Comparison of ENCODE assay signal across 18 cellular contexts in genomic region chr2:120622886-120623753, GRCh38.
"Had no signal": no experiment of that assay in that cellular context is flagged by ENCODE, and none has a peak within 500 bp of the region (broad histone marks: within the 10 kb centered on the region; RNA-seq: fewer than 3 reads in every experiment).

No MANE protein-coding gene starts in this region.

- H3K27ac ChIP-seq: neural progenitor cell, right lobe of liver, suprapubic skin had no signal

- H3K9me3 ChIP-seq: right lobe of liver, suprapubic skin had no signal

- H3K4me1 Mint-ChIP-seq: activated B cell treated with CpG ODN at 0.5 μM for 24 hours; activated CD4-positive, alpha-beta T cell treated with anti-CD3 and anti-CD28 coated beads, Interleukin-2, amount 10 ng/mL, durations not matched to agents 7 days and 5 days; activated naive CD4-positive, alpha-beta T cell treated with anti-CD3 and anti-CD28 coated beads, Interleukin-2, amount 50 U/mL, for 24 hours; activated T-helper 17 cell treated with anti-CD3 and anti-CD28 coated beads, Interleukin-2, amount 50 U/mL, for 72 hours; brain; immature natural killer cell; memory B cell; neural progenitor cell had no signal

- H3K27me3 ChIP-seq: neural progenitor cell, right lobe of liver, suprapubic skin had no signal

- H3K9ac ChIP-seq: neural progenitor cell had no signal

- ATAC-seq: activated T-helper 17 cell treated with anti-CD3 and anti-CD28 coated beads, Interleukin-2, amount 50 U/mL, for 72 hours; right lobe of liver; SK-N-SH treated with all-trans-retinoic acid at 6 μM for 48 hours; stimulated activated naive CD8-positive, alpha-beta T cell treated with anti-CD3 and anti-CD28 coated beads, Interleukin-15, Interleukin-2, amounts not matched to agents 100 U/mL and 50 U/mL, for 24 hours had no signal

- H3K36me3 ChIP-seq: neural progenitor cell, right lobe of liver, suprapubic skin had no signal

- H3K4me2 ChIP-seq: neural progenitor cell had no signal

- H3K4me3 Mint-ChIP-seq: activated B cell treated with CpG ODN at 0.5 μM for 24 hours; activated CD4-positive, alpha-beta T cell treated with anti-CD3 and anti-CD28 coated beads, Interleukin-2, amount 10 ng/mL, durations not matched to agents 7 days and 5 days; activated naive CD4-positive, alpha-beta T cell treated with anti-CD3 and anti-CD28 coated beads, Interleukin-2, amount 50 U/mL, for 24 hours; activated T-helper 17 cell treated with anti-CD3 and anti-CD28 coated beads, Interleukin-2, amount 50 U/mL, for 72 hours; brain; immature natural killer cell; memory B cell; neural progenitor cell; T-helper 1 cell treated with Interleukin-12 subunit alpha and Interleukin-12 subunit beta and Interleukin-4 antibody, amounts not matched to agents 30 μg/mL and 1 μg/mL, for 36 hours had no signal

- H3K36me3 Mint-ChIP-seq: activated naive CD4-positive, alpha-beta T cell treated with anti-CD3 and anti-CD28 coated beads, Interleukin-2, amount 50 U/mL, for 24 hours; brain; immature natural killer cell; memory B cell; neural progenitor cell had no signal

- H3K4me3 ChIP-seq: neural progenitor cell, right lobe of liver, suprapubic skin had no signal

- DNase-seq: activated B cell treated with CpG ODN at 0.5 μM for 24 hours; activated CD4-positive, alpha-beta T cell treated with anti-CD3 and anti-CD28 coated beads, Interleukin-2, amount 10 ng/mL, durations not matched to agents 7 days and 5 days; activated T-cell treated with anti-CD3 and anti-CD28 coated beads for 4 hours; cerebellar nuclear complex; dermis blood vessel endothelial cell; erythroblast; immature natural killer cell; stimulated activated CD4-positive, alpha-beta T cell treated with anti-CD3 and anti-CD28 coated beads, Interleukin-2, amount 100 ng/mL, for 48 hours; stimulated activated naive CD8-positive, alpha-beta T cell treated with anti-CD3 and anti-CD28 coated beads, Interleukin-15, Interleukin-2, amounts not matched to agents 100 U/mL and 50 U/mL, for 24 hours had no signal

- H3K27ac Mint-ChIP-seq: activated B cell treated with CpG ODN at 0.5 μM for 24 hours; activated CD4-positive, alpha-beta T cell treated with anti-CD3 and anti-CD28 coated beads, Interleukin-2, amount 10 ng/mL, durations not matched to agents 7 days and 5 days; activated naive CD4-positive, alpha-beta T cell treated with anti-CD3 and anti-CD28 coated beads, Interleukin-2, amount 50 U/mL, for 24 hours; activated T-helper 17 cell treated with anti-CD3 and anti-CD28 coated beads, Interleukin-2, amount 50 U/mL, for 72 hours; brain; immature natural killer cell; memory B cell; neural progenitor cell; T-helper 1 cell treated with Interleukin-12 subunit alpha and Interleukin-12 subunit beta and Interleukin-4 antibody, amounts not matched to agents 30 μg/mL and 1 μg/mL, for 36 hours had no signal

- H2AFZ ChIP-seq: neural progenitor cell had no signal

- H3K27me3 Mint-ChIP-seq: activated B cell treated with CpG ODN at 0.5 μM for 24 hours had no signal

- H3K9me3 Mint-ChIP-seq: activated B cell treated with CpG ODN at 0.5 μM for 24 hours; activated CD4-positive, alpha-beta T cell treated with anti-CD3 and anti-CD28 coated beads, Interleukin-2, amount 10 ng/mL, durations not matched to agents 7 days and 5 days; activated naive CD4-positive, alpha-beta T cell treated with anti-CD3 and anti-CD28 coated beads, Interleukin-2, amount 50 U/mL, for 24 hours; activated T-helper 17 cell treated with anti-CD3 and anti-CD28 coated beads, Interleukin-2, amount 50 U/mL, for 72 hours; immature natural killer cell; memory B cell; neural progenitor cell; T-helper 1 cell treated with Interleukin-12 subunit alpha and Interleukin-12 subunit beta and Interleukin-4 antibody, amounts not matched to agents 30 μg/mL and 1 μg/mL, for 36 hours had no signal

- H3K4me1 ChIP-seq: neural progenitor cell, right lobe of liver, suprapubic skin had no signal
